In the genomic region with DNA sequence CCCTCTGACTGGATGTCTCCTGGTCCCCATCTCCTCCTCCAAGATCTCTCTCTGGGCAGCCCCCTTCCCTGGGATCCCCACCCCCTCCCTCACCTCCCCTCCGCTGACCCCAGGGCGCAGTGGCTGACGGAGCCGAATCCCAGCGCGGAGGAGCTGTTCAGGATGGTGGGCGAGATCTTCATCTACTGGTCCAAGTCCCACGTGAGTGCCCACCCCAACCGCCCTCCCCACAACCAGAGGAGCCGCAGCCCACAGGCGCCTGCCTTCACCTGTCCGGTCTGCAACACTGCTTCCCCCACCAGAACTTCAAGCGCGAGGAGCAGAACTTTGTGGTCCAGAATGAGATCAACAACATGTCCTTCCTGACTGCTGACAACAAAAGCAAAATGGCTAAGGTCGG, we compare ENCODE assay signal across 31 cellular contexts.
"Had no signal": no experiment of that assay in that cellular context is flagged by ENCODE, and none has a peak within 500 bp of the region (broad histone marks: within the 10 kb centered on the region; RNA-seq: fewer than 3 reads in every experiment).

No MANE protein-coding gene starts in this region.

- H3K4me1 ChIP-seq: body of pancreas, colonic mucosa had no signal

- H3K36me3 Mint-ChIP-seq: activated naive CD8-positive, alpha-beta T cell; T-cell had no signal

- H3K9me3 ChIP-seq: body of pancreas, colonic mucosa had no signal

- H3K4me3 ChIP-seq: body of pancreas, colonic mucosa, dorsolateral prefrontal cortex had no signal

- ATAC-seq: activated CD4-positive, CD25-positive, alpha-beta regulatory T cell treated with anti-CD3 and anti-CD28 coated beads, Interleukin-2, amount 50 U/mL, for 24 hours; activated CD8-positive, alpha-beta T cell treated with anti-CD3 and anti-CD28 coated beads for 36 hours; activated T-cell treated with anti-CD3 and anti-CD28 coated beads, Interleukin-2, amount 50 U/mL, for 4 hours; activated T-helper 17 cell treated with anti-CD3 and anti-CD28 coated beads, Interleukin-2, amount 50 U/mL, for 72 hours; body of pancreas; esophagus mucosa; T-cell had no signal

- H3K27me3 Mint-ChIP-seq: activated CD8-positive, alpha-beta T cell treated with anti-CD3 and anti-CD28 coated beads for 36 hours; activated naive CD8-positive, alpha-beta T cell; activated T-helper 17 cell treated with anti-CD3 and anti-CD28 coated beads, Interleukin-2, amount 50 U/mL, for 72 hours; T-cell had no signal

- H3K27ac ChIP-seq: body of pancreas, colonic mucosa, dorsolateral prefrontal cortex, WERI-Rb-1 had no signal

- H3K27me3 ChIP-seq: body of pancreas, colonic mucosa, dorsolateral prefrontal cortex had no signal

- H3K4me1 Mint-ChIP-seq: activated B cell treated with CpG ODN at 0.5 μM for 24 hours; activated T-helper 17 cell treated with anti-CD3 and anti-CD28 coated beads, Interleukin-2, amount 50 U/mL, for 72 hours; endodermal cell had no signal

- H3K27ac Mint-ChIP-seq: activated B cell treated with CpG ODN at 0.5 μM for 24 hours; activated CD8-positive, alpha-beta T cell treated with anti-CD3 and anti-CD28 coated beads for 36 hours; activated naive CD8-positive, alpha-beta T cell; activated T-helper 17 cell treated with anti-CD3 and anti-CD28 coated beads, Interleukin-2, amount 50 U/mL, for 72 hours; dendritic cell treated with granulocyte-macrophage colony-stimulating factor and Interleukin-4, amounts not matched to agents 40 ng/mL and 50 ng/mL, for 4 days; endodermal cell; T-cell; T-helper 1 cell treated with Interleukin-12 subunit alpha and Interleukin-12 subunit beta and Interleukin-4 antibody, amounts not matched to agents 30 μg/mL and 1 μg/mL, for 36 hours; T-helper 2 cell treated with Interferon-gamma antibody and Interleukin-4, amounts not matched to agents 5 μg/mL and 100 μg/mL, for 36 hours had no signal

- H3K36me3 ChIP-seq: colonic mucosa, WERI-Rb-1 had no signal

- DNase-seq: activated B cell treated with CpG ODN at 0.5 μM for 24 hours; activated CD4-positive, alpha-beta T cell treated with anti-CD3 and anti-CD28 coated beads for 48 hours; activated CD4-positive, alpha-beta T cell treated with anti-CD3 and anti-CD28 coated beads, Interleukin-2, amount 50 U/mL, for 1 hour; activated CD4-positive, alpha-beta T cell treated with anti-CD3 and anti-CD28 coated beads, Interleukin-2, amount 50 U/mL, for 48 hours; activated CD8-positive, alpha-beta memory T cell treated with anti-CD3 and anti-CD28 coated beads for 24 hours; activated CD8-positive, alpha-beta T cell treated with anti-CD3 and anti-CD28 coated beads for 36 hours; activated effector memory CD4-positive, alpha-beta T cell treated with Interleukin-2 at 50 U/mL for 16 hours; activated gamma-delta T cell treated with Interleukin-2 at 50 U/mL for 16 hours; activated naive CD4-positive, alpha-beta T cell treated with anti-CD3 and anti-CD28 coated beads, Interleukin-2, amount 50 U/mL, for 16 hours; activated naive CD4-positive, alpha-beta T cell treated with Interleukin-2 at 50 U/mL for 16 hours; activated T-cell treated with anti-CD3 and anti-CD28 coated beads, Interleukin-2, amount 50 U/mL, for 4 hours; amygdala; body of pancreas; caudate nucleus; cerebellar nuclear complex; colonic mucosa; dorsolateral prefrontal cortex; effector memory CD4-positive, alpha-beta T cell; endodermal cell; foreskin fibroblast; head of caudate nucleus; T-cell; T1000; WERI-Rb-1 had no signal

- H3K4me3 Mint-ChIP-seq: activated B cell treated with CpG ODN at 0.5 μM for 24 hours; activated CD8-positive, alpha-beta T cell treated with anti-CD3 and anti-CD28 coated beads for 36 hours; activated naive CD8-positive, alpha-beta T cell; activated T-cell treated with anti-CD3 and anti-CD28 coated beads, Interleukin-2, amount 50 U/mL, for 4 hours; activated T-helper 17 cell treated with anti-CD3 and anti-CD28 coated beads, Interleukin-2, amount 50 U/mL, for 72 hours; dendritic cell treated with granulocyte-macrophage colony-stimulating factor and Interleukin-4, amounts not matched to agents 40 ng/mL and 50 ng/mL, for 4 days; endodermal cell; T-cell; T-helper 1 cell treated with Interleukin-12 subunit alpha and Interleukin-12 subunit beta and Interleukin-4 antibody, amounts not matched to agents 30 μg/mL and 1 μg/mL, for 36 hours; T-helper 2 cell treated with Interferon-gamma antibody and Interleukin-4, amounts not matched to agents 5 μg/mL and 100 μg/mL, for 36 hours had no signal
